Comparison of ENCODE assay signal across 10 cellular contexts in genomic region chr9:137461663-137462395, GRCh38. TPM values are rescaled to one million over a fixed set of nuclear protein-coding genes. Genes with fewer than 3 reads are reported as not detected.
DNase-seq lines count a peak whose midpoint lies in the region; ATAC-seq, FAIRE-seq and TF ChIP-seq lines count a peak whose summit lies in the region.
"Had no signal": no experiment of that assay in that cellular context is flagged by ENCODE, and none has a peak within 500 bp of the region (broad histone marks: within the 10 kb centered on the region; RNA-seq: fewer than 3 reads in every experiment).

No MANE protein-coding gene starts in this region.

- no peak overlapping the region for H3K4ac ChIP-seq in H1 (replicated peaks; ENCODE audit: insufficient read length, low read depth, low read length)

- H3K4me1 ChIP-seq in H1 (replicated peaks in 1 of 4; ENCODE audit: control insufficient read depth in 3 of 4, insufficient read depth in 4 of 4, low read length in 3 of 4) = peaks cover 0 to 18% (median 8%) of the 10 kb centered on the region in 4 experiments; a peak in 6 of 7 replicates
- peaks cover 23 to 58% (median 49%) of the 10 kb centered on the region in 6 donors for H3K4me1 ChIP-seq in spleen

- peaks cover 3% of the 10 kb centered on the region; the same call in 1 of the 2 replicates for H3K79me1 ChIP-seq in H1 (ENCODE audit: low read depth, low read length)

- H3K14ac ChIP-seq in H1 (ENCODE audit: insufficient read length) = no peak overlapping the region

- peak overlapping the region; percentile 46; the same call in 1 of the 2 replicates for H2BK15ac ChIP-seq in H1 (ENCODE audit: low read length)

- no peaks in the 10 kb centered on the region; a peak in 1 of 4 replicates for H3K79me2 ChIP-seq in H1 (ENCODE audit: control insufficient read depth in 1 of 2, insufficient read depth in 2 of 2, low read length in 2 of 2)

- peaks cover 8% of the 10 kb centered on the region; the same call in 1 of the 2 replicates for H3K23me2 ChIP-seq in H1 (ENCODE audit: low read depth, low read length)

- no peak overlapping the region for H2BK120ac ChIP-seq in H1 (replicated peaks; ENCODE audit: low read depth, low read length)

- TF ChIP-seq CTCF in GM13977 (IDR thresholded peaks at IDR 0.05; ENCODE audit: extremely low read depth, insufficient read depth, missing control alignments) (peak; percentile 29), H1 (IDR thresholded peaks at IDR 0.05; ENCODE audit: control extremely low read depth in 1 of 3, insufficient read depth in 1 of 3, low read depth in 1 of 3, low read length in 3 of 3) (peak in 1 of 3 experiments; percentile 12; a peak in 1 of 4 replicates), spleen (IDR thresholded peaks at IDR 0.05 in 8 of 11, conservative IDR thresholded peaks at IDR 0.05 in 3 of 11) (peak in 9 of 11 experiments; percentile 15 to 57 (median 39))

- POLR2A ChIA-PET in H1 (lab: Charles Lee; ENCODE audit: partially characterized antibody) = interaction anchor here (2.0 kb wide), 1 partner anchor 9 kb away, joined by 6 read pairs; no protein-coding TSS in a partner anchor

- in situ Hi-C loops in GM13977 (cut with MboI; ENCODE audit: low pct_unique_long_range_greater_than_20kb, low sequenced_read_pairs, unreplicated experiment) = no loop called here

- DNase-seq in GM13977 (ENCODE audit: low spot score) (peak; percentile 89), H1 (ENCODE audit: low read depth in 1 of 2, low spot score in 2 of 2) (peak; percentile 66 to 89), spleen (peak; percentile 97), amygdala (lab: John Stamatoyannopoulos, UW) (no peak), NCI-H1092 treated with DMSO at 0.1 percent for 48 hours (lab: John Stamatoyannopoulos, UW) (no peak)
- peak; percentile 89 for DNase-seq in activated CD4-positive, alpha-beta T cell treated with anti-CD3 and anti-CD28 coated beads for 48 hours

- no peak overlapping the region for H4K8ac ChIP-seq in H1 (ENCODE audit: extremely low read depth, insufficient read depth, low read length)

- no peak overlapping the region for H2BK5ac ChIP-seq in H1 (ENCODE audit: low read depth, low read length)

- no peak overlapping the region for H3K56ac ChIP-seq in H1 (replicated peaks; ENCODE audit: insufficient read length, low read depth, low read length)

- TF ChIP-seq POLR2A in H1 (IDR thresholded peaks at IDR 0.05; ENCODE audit: control extremely low read depth in 1 of 2, low read depth in 2 of 2, low read length in 2 of 2) (no peak), spleen (IDR thresholded peaks at IDR 0.05) (peak in 1 of 3 donors; percentile 38)

- H4K91ac ChIP-seq in H1 (replicated peaks; ENCODE audit: insufficient read length, low read length) = no peak overlapping the region

- H3K4me3 ChIP-seq in H1 (ENCODE audit: extremely low read depth in 1 of 4, insufficient read depth in 2 of 4, low read depth in 3 of 4, low read length in 4 of 4) = peak overlapping the region; percentile 5 to 51 (median 28); a peak in 5 of 8 replicates
- peak overlapping the region in 6 of 8 donors; percentile 3 to 62 (median 17) for H3K4me3 ChIP-seq in spleen

- H3K18ac ChIP-seq in H1 (ENCODE audit: extremely low read depth, low read length) = no peak overlapping the region

- no peak for FAIRE-seq in H1 (lab: Jason Lieb, UNC)

- H3K9me3 ChIP-seq in H1 (ENCODE audit: insufficient read depth in 2 of 2, low read depth in 1 of 2, low read length in 1 of 2) (no peaks in the 10 kb centered on the region; a peak in 1 of 4 replicates), spleen (no peaks in the 10 kb centered on the region)
- H3K9me3 ChIP-seq: neutrophil had no signal

- 46% methylated on average over 40 of the region's 52 CpGs; no CpG with 5 or more reads in 1 of the 2 experiments for WGBS in H1 (ENCODE audit: extremely low coverage in 1 of 2, insufficient coverage in 1 of 2, insufficient read length in 1 of 2, insufficient replicate concordance in 2 of 2, low coverage in 1 of 2, low lambda C conversion rate in 2 of 2, missing lambda C conversion rate in 1 of 2), 2 experiments
- 18 to 39% (median 31%) methylated on average over 33 to 52 of the region's 52 CpGs for WGBS in spleen, 5 donors

- no peak overlapping the region for H3K23ac ChIP-seq in H1 (ENCODE audit: insufficient read length)

- H3K36me3 ChIP-seq in H1 (ENCODE audit: control insufficient read depth in 2 of 4, insufficient read depth in 4 of 4, low read length in 3 of 4) (peaks cover 0 to 3% (median 2%) of the 10 kb centered on the region in 4 experiments; a peak in 4 of 8 replicates), spleen (peaks cover 0 to 11% (median 0%) of the 10 kb centered on the region in 6 donors)
- H3K36me3 ChIP-seq: neutrophil had no signal

- H4K5ac ChIP-seq in H1 (ENCODE audit: insufficient read length, low read depth, low read length) = no peak overlapping the region

- no peak for TF ChIP-seq EP300 in H1 (IDR thresholded peaks at IDR 0.05; ENCODE audit: borderline replicate concordance in 1 of 2, low read depth in 2 of 2, low read length in 2 of 2)

- intact Hi-C loops in spleen (cut with DNase I; ENCODE audit: low total_unique reads) = no loop called here

- H2AFZ ChIP-seq in H1 (ENCODE audit: low read length) = no peak overlapping the region

- peaks cover 0 to 12% of the 10 kb centered on the region in 2 experiments for H4K20me1 ChIP-seq in H1 (replicated peaks in 1 of 2; ENCODE audit: control insufficient read depth in 1 of 2, insufficient read depth in 2 of 2, low read length in 2 of 2)

- no peak overlapping the region for H2AK5ac ChIP-seq in H1 (ENCODE audit: low read depth, low read length)

- CTCF ChIA-PET in H1 (lab: Charles Lee; ENCODE audit: partially characterized antibody) = interaction anchor here (1.0 to 1.4 kb wide), 2 partner anchors 8 to 17 kb away, joined by 3 to 6 read pairs; no protein-coding TSS in a partner anchor

- TF ChIP-seq RAD21 in H1 (IDR thresholded peaks at IDR 0.05 in 1 of 2, conservative IDR thresholded peaks at IDR 0.05 in 1 of 2; ENCODE audit: low read depth in 2 of 2, low read length in 2 of 2) = no peak

- H2BK12ac ChIP-seq in H1 (ENCODE audit: low read depth, low read length) = no peak overlapping the region

- no peak overlapping the region for H2BK20ac ChIP-seq in H1 (ENCODE audit: low read length)

- peaks cover 0 to 19% (median 13%) of the 10 kb centered on the region in 4 experiments; a peak in 5 of 7 replicates for H3K27me3 ChIP-seq in H1 (replicated peaks in 1 of 4; ENCODE audit: control insufficient read depth in 3 of 4, extremely low read depth in 1 of 4, insufficient read depth in 3 of 4, low read length in 3 of 4)
- H3K27me3 ChIP-seq in spleen (replicated peaks in 1 of 7) = peaks cover 0 to 19% (median 0%) of the 10 kb centered on the region in 7 donors

- H3K27ac ChIP-seq in H1 (ENCODE audit: low read depth, low read length) (no peak overlapping the region), spleen (peak overlapping the region in 7 of 8 donors; percentile 66 to 89 (median 72))
- H3K27ac ChIP-seq: neutrophil had no signal

- H3K4me2 ChIP-seq in H1 (ENCODE audit: insufficient read depth in 1 of 2, low read depth in 2 of 2, low read length in 2 of 2) = peak overlapping the region; percentile 44 to 56; a peak in 3 of 4 replicates

- ATAC-seq in HG03280 (IDR thresholded peaks at IDR 0.05; ENCODE audit: unreplicated experiment) (peak; percentile 47), GM19467 (IDR thresholded peaks at IDR 0.05; ENCODE audit: unreplicated experiment) (no peak)

- no peak overlapping the region for H3K9ac ChIP-seq in H1 (replicated peaks in 1 of 4; ENCODE audit: extremely low read depth in 1 of 4, low read depth in 3 of 4, low read length in 3 of 4)

RNA-seq across cellular contexts. Expression of gene NSMF, which starts 2.7 kb away (rescaled TPM):
- 55.5 and 56.7 TPM in 2 replicates for total RNA-seq in H1 (2021; fragmentation: NEBNext Ultra II Directional; extraction: Animal tissue kit (Norgen Biotek cat#: 25700))
- 65.1 and 90.8 TPM in 2 replicates for polyA plus RNA-seq in H1 (2011; rRNA removed)
- polyA plus RNA-seq in H1 (2011; cell fraction: cytosol; rRNA removed) = 65.8 TPM
- 223 TPM for polyA plus RNA-seq in H1 (2011; cell fraction: nucleus; rRNA removed)
- 31.7 to 60.6 TPM (median 47.9 TPM) in 4 replicates for polyA plus RNA-seq in H1 (2012, experiment 1 of 2)
- 42.0 TPM for polyA plus RNA-seq in H1 (2012, experiment 2 of 2)
- 39.5 TPM for polyA plus RNA-seq in H1 (2013, experiment 1 of 2)
- polyA plus RNA-seq in H1 (2013, experiment 2 of 2) = 37.5 TPM
- polyA minus RNA-seq in H1 (2011; rRNA and poly(A)+ RNA removed) = 23.1 and 28.8 TPM in 2 replicates
- 32.0 TPM for polyA minus RNA-seq in H1 (2011; cell fraction: cytosol; rRNA and poly(A)+ RNA removed)
- polyA minus RNA-seq in H1 (2011; cell fraction: nucleus; rRNA and poly(A)+ RNA removed) = 41.2 TPM
- total RNA-seq in spleen = 10 to 100 TPM; 21.8 to 39.0 (median 25.5) TPM
- polyA plus RNA-seq in spleen = 10 to 100 TPM; 21.8 to 49.3 (median 26.7) TPM

RNA-seq across cellular contexts. Expression of gene ENTPD8, which starts 20.7 kb away (rescaled TPM):
- total RNA-seq in H1 (2021; fragmentation: NEBNext Ultra II Directional; extraction: Animal tissue kit (Norgen Biotek cat#: 25700)) = 0.33 and 0.48 TPM in 2 replicates
- polyA plus RNA-seq in H1 (2011; rRNA removed) (0.51 and 1.1 TPM in 2 replicates), spleen (under 1 TPM; 0.07 to 0.10 (median 0.09) TPM)
- polyA plus RNA-seq in H1 (2011; cell fraction: cytosol; rRNA removed) = 0.69 TPM
- polyA plus RNA-seq in H1 (2011; cell fraction: nucleus; rRNA removed) = 6.1 TPM
- 0.39 to 1.0 TPM (median 0.86 TPM) in 4 replicates for polyA plus RNA-seq in H1 (2012, experiment 1 of 2)
- 0.30 TPM for polyA plus RNA-seq in H1 (2012, experiment 2 of 2)
- polyA plus RNA-seq in H1 (2013, experiment 1 of 2) = 0.45 TPM
- polyA plus RNA-seq in H1 (2013, experiment 2 of 2) = 0.40 TPM
- polyA minus RNA-seq in H1 (2011; rRNA and poly(A)+ RNA removed) = 0.12 TPM in 1 of 2 replicates, not detected in the other
- polyA minus RNA-seq in H1 (2011; cell fraction: cytosol; rRNA and poly(A)+ RNA removed) = not detected
- polyA minus RNA-seq in H1 (2011; cell fraction: nucleus; rRNA and poly(A)+ RNA removed) = 0.40 TPM
- under 1 TPM in 3 of 7 donors, not detected in 4; 0.26 to 0.37 (median 0.28) TPM for total RNA-seq in spleen
- total RNA-seq: M059J had no signal

RNA-seq across cellular contexts. Expression of gene NOXA1, which starts 38.6 kb away (rescaled TPM):
- 0.34 and 0.55 TPM in 2 replicates for total RNA-seq in H1 (2021; fragmentation: NEBNext Ultra II Directional; extraction: Animal tissue kit (Norgen Biotek cat#: 25700))
- polyA plus RNA-seq in H1 (2011; rRNA removed) (0.91 and 1.5 TPM in 2 replicates), spleen (10 to 100 TPM in 1 of 3 donors, 1 to 10 TPM in 2; 3.2 to 10.7 (median 7.8) TPM)
- polyA plus RNA-seq in H1 (2011; cell fraction: cytosol; rRNA removed) = 1.3 TPM
- polyA plus RNA-seq in H1 (2011; cell fraction: nucleus; rRNA removed) = 4.7 TPM
- polyA plus RNA-seq in H1 (2012, experiment 1 of 2) = 0.41 to 1.2 TPM (median 0.88 TPM) in 4 replicates
- 0.25 TPM for polyA plus RNA-seq in H1 (2012, experiment 2 of 2)
- polyA plus RNA-seq in H1 (2013, experiment 1 of 2) = 0.53 TPM
- 0.44 TPM for polyA plus RNA-seq in H1 (2013, experiment 2 of 2)
- polyA minus RNA-seq in H1 (2011; rRNA and poly(A)+ RNA removed) = not detected in 2 replicates
- polyA minus RNA-seq in H1 (2011; cell fraction: cytosol; rRNA and poly(A)+ RNA removed) = 0.81 TPM
- polyA minus RNA-seq in H1 (2011; cell fraction: nucleus; rRNA and poly(A)+ RNA removed) = 1.5 TPM
- 10 to 100 TPM in 2 of 7 donors, 1 to 10 TPM in 5; 1.9 to 15.0 (median 5.3) TPM for total RNA-seq in spleen
- total RNA-seq: M059J had no signal

RNA-seq across cellular contexts. Expression of gene EXD3, which starts 38.9 kb away (rescaled TPM):
- total RNA-seq in H1 (2021; fragmentation: NEBNext Ultra II Directional; extraction: Animal tissue kit (Norgen Biotek cat#: 25700)) = 7.0 and 7.2 TPM in 2 replicates
- polyA plus RNA-seq in H1 (2011; rRNA removed) = 9.4 and 12.7 TPM in 2 replicates
- polyA plus RNA-seq in H1 (2011; cell fraction: cytosol; rRNA removed) = 11.1 TPM
- 40.6 TPM for polyA plus RNA-seq in H1 (2011; cell fraction: nucleus; rRNA removed)
- polyA plus RNA-seq in H1 (2012, experiment 1 of 2) = 4.4 to 11.7 TPM (median 10.6 TPM) in 4 replicates
- 6.7 TPM for polyA plus RNA-seq in H1 (2012, experiment 2 of 2)
- 5.3 TPM for polyA plus RNA-seq in H1 (2013, experiment 1 of 2)
- polyA plus RNA-seq in H1 (2013, experiment 2 of 2) = 4.9 TPM
- polyA minus RNA-seq in H1 (2011; rRNA and poly(A)+ RNA removed) = 2.7 and 6.9 TPM in 2 replicates
- 6.4 TPM for polyA minus RNA-seq in H1 (2011; cell fraction: cytosol; rRNA and poly(A)+ RNA removed)
- 11.7 TPM for polyA minus RNA-seq in H1 (2011; cell fraction: nucleus; rRNA and poly(A)+ RNA removed)
- 10 to 100 TPM; 14.5 to 52.8 (median 29.8) TPM for total RNA-seq in spleen
- 10 to 100 TPM; 15.6 to 62.3 (median 43.4) TPM for polyA plus RNA-seq in spleen

Comparison
In these comparisons a context has a peak if more than half of its experiments do, and no peak if none do; other contexts are left out.
1. DNase-seq: peak in GM13977 (single experiment), activated CD4-positive, alpha-beta T cell treated with anti-CD3 and anti-CD28 coated beads for 48 hours (single experiment), H1 (2 of 2) and spleen (single experiment); none in amygdala (0 of 56) and NCI-H1092 treated with DMSO at 0.1 percent for 48 hours (single experiment).